In the genomic region with DNA sequence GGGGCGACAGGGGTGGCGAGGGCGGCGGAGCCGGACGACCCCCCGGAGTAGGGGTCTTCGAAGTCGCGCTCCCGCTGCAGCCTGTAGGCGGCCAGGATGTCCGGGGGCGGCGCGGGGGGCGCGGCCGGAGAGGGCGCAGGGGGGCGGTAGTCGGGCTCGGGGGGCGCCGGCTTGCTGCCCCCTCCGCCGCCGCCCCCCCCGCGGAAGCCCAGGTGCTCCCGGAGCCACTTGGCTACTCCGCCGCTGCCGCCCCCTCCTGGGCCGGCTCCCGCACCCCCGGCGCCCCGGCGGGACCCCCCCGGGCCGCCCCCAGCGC, we compare ENCODE assay signal across 8 cellular contexts. TPM values are rescaled to one million over a fixed set of nuclear protein-coding genes. Genes with fewer than 3 reads are reported as not detected.
DNase-seq lines count a peak whose midpoint lies in the region; ATAC-seq and TF ChIP-seq lines count a peak whose summit lies in the region.

No MANE protein-coding gene starts in this region.

- peak overlapping the region; percentile 45 for H3K4me3 ChIP-seq in HAP-1
- peak overlapping the region; percentile 79 to 94 for H3K4me3 ChIP-seq in ascending aorta

- peaks cover 15% of the 10 kb centered on the region for H3K4me1 ChIP-seq in HAP-1
- H3K4me1 ChIP-seq in ascending aorta, result peaks cover 0 to 5% of the 10 kb centered on the region in 2 donors

- no peak for TF ChIP-seq CTCF in ascending aorta (IDR thresholded peaks at IDR 0.05)

- H3K9me3 ChIP-seq in HAP-1, result no peaks in the 10 kb centered on the region
- no peaks in the 10 kb centered on the region for H3K9me3 ChIP-seq in ascending aorta

- intact Hi-C loops in ascending aorta (cut with DNase I), result loop anchor here (5.0 kb wide), 2 partner anchors 190 to 270 kb away; a partner anchor contains a TSS

- H3K36me3 ChIP-seq in HAP-1 (replicated peaks) (no peaks in the 10 kb centered on the region), ascending aorta (no peaks in the 10 kb centered on the region)

- no peak for ATAC-seq in HG03139 (IDR thresholded peaks at IDR 0.05; ENCODE audit: unreplicated experiment)
- no peak for ATAC-seq in HG03460 (IDR thresholded peaks at IDR 0.05; ENCODE audit: unreplicated experiment)
- ATAC-seq in GM19328 (IDR thresholded peaks at IDR 0.05; ENCODE audit: unreplicated experiment), result no peak

- DNase-seq in HAP-1 (ENCODE audit: low spot score in 2 of 2) (no peak), ascending aorta (ENCODE audit: low spot score in 2 of 2) (no peak), left kidney (ENCODE audit: low read depth, low spot score) (peak; percentile 57), substantia nigra (lab: John Stamatoyannopoulos, UW) (peak in 1 of 49 donors; percentile 87), retina (no peak)

- in situ Hi-C loops in HAP-1 (cut with MboI; ENCODE audit: low sequenced_read_pairs), result no loop called here

- H3K27me3 ChIP-seq in HAP-1 (ENCODE audit: low read depth) (no peaks in the 10 kb centered on the region), ascending aorta (no peaks in the 10 kb centered on the region)

- H3K27ac ChIP-seq in ascending aorta (peak overlapping the region; percentile 89 to 98), substantia nigra (ENCODE audit: low read depth, low read length, poor library complexity, severe bottlenecking) (peak overlapping the region; percentile 59)

RNA-seq across cellular contexts. Expression of a gene that starts 0.2 kb away (rescaled TPM):
- total RNA-seq in ascending aorta, result 75.0 TPM

RNA-seq across cellular contexts. Expression of a gene that starts 57.7 kb away (rescaled TPM):
- total RNA-seq in ascending aorta, result 2.7 TPM

RNA-seq across cellular contexts. Expression of a gene that starts 57.9 kb away (rescaled TPM):
- total RNA-seq in ascending aorta, result 4.2 TPM
